Comparison of ENCODE assay signal across 3 cellular contexts in the genomic region with DNA sequence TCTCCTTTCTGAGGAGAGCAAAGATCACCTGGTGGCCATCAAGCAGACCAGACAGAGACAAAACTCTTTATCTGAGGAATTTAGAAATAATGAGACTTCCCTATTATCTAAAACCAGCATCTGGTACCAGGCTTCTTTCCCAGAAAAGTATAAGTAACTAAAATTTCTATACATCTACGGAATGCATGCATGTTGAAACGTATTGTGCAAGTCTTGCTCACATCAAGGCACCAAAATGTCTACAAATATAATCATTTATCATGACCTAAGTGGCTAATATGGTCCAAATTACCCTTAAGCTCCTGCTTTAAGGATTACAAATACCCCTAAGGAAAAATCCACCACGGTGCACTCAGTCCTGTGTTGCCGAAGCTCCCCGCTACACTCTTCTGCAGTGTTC.
"Had no signal": no experiment of that assay in that cellular context is flagged by ENCODE, and none has a peak within 500 bp of the region (broad histone marks: within the 10 kb centered on the region; RNA-seq: fewer than 3 reads in every experiment).

No MANE protein-coding gene starts in this region.

- DNase-seq: GDM1, GF-D8 had no signal

- H3K4me3 ChIP-seq: GM12878 had no signal
